In genomic region chr4:114132830-114133229, GRCh38 we compare ENCODE assay signal across 10 cellular contexts.
DNase-seq lines count a peak whose midpoint lies in the region; ATAC-seq, FAIRE-seq and TF ChIP-seq lines count a peak whose summit lies in the region.
"Had no signal": no experiment of that assay in that cellular context is flagged by ENCODE, and none has a peak within 500 bp of the region (broad histone marks: within the 10 kb centered on the region; RNA-seq: fewer than 3 reads in every experiment).

No MANE protein-coding gene starts in this region.

- H3K36me3 Mint-ChIP-seq in natural killer cell (no peaks in the 10 kb centered on the region), T-cell (no peaks in the 10 kb centered on the region)
- no peaks in the 10 kb centered on the region for H3K36me3 Mint-ChIP-seq in natural killer cell treated with Interleukin-12 subunit alpha and Interleukin-12 subunit beta and Interleukin-15 and Interleukin-18, amount 100 ng/mL, for 72 hours

- H3K27me3 ChIP-seq in bronchial epithelial cell (ENCODE audit: control insufficient read depth, insufficient read depth, low read length) (no peaks in the 10 kb centered on the region), adrenal gland (no peaks in the 10 kb centered on the region)

- H3K4me3 Mint-ChIP-seq in natural killer cell, result no peak overlapping the region
- no peak overlapping the region for H3K4me3 Mint-ChIP-seq in natural killer cell treated with Interleukin-12 subunit alpha and Interleukin-12 subunit beta and Interleukin-15 and Interleukin-18, amount 100 ng/mL, for 72 hours
- H3K4me3 Mint-ChIP-seq in T-cell, result no peak overlapping the region

- FAIRE-seq in bronchial epithelial cell (lab: Jason Lieb, UNC), result no peak
- FAIRE-seq: D721Med had no signal

- no peaks in the 10 kb centered on the region for H3K4me1 Mint-ChIP-seq in natural killer cell
- no peaks in the 10 kb centered on the region for H3K4me1 Mint-ChIP-seq in natural killer cell treated with Interleukin-12 subunit alpha and Interleukin-12 subunit beta and Interleukin-15 and Interleukin-18, amount 100 ng/mL, for 72 hours (ENCODE audit: low read depth in 2 of 2)
- peaks cover 0 to 3% (median 0%) of the 10 kb centered on the region in 3 donors for H3K4me1 Mint-ChIP-seq in T-cell

- H3K36me3 ChIP-seq in bronchial epithelial cell (ENCODE audit: control insufficient read depth, insufficient read depth, low read length) (no peaks in the 10 kb centered on the region), adrenal gland (replicated peaks in 1 of 2) (no peaks in the 10 kb centered on the region)

- ATAC-seq in natural killer cell (peak in 2 of 3 donors; percentile 5 to 46), HG03280 (IDR thresholded peaks at IDR 0.05; ENCODE audit: unreplicated experiment) (peak; percentile 82), T-cell (replicated peaks in 1 of 4) (no peak)
- no peak for ATAC-seq in natural killer cell treated with Interleukin-12 subunit alpha and Interleukin-12 subunit beta and Interleukin-15 and Interleukin-18, amount 100 ng/mL, for 72 hours

- H3K9me3 ChIP-seq in adrenal gland (replicated peaks in 1 of 3), result no peaks in the 10 kb centered on the region

- no peaks in the 10 kb centered on the region for H3K4me1 ChIP-seq in adrenal gland (replicated peaks in 1 of 2)

- intact Hi-C loops in natural killer cell (cut with micrococcal nuclease), result no loop called here
- intact Hi-C loops in adrenal gland (cut with DNase I), result no loop called here

- H3K4me3 ChIP-seq in bronchial epithelial cell (ENCODE audit: low read depth, low read length), result no peak overlapping the region
- H3K4me3 ChIP-seq in adrenal gland, result no peak overlapping the region

- TF ChIP-seq CTCF in natural killer cell (IDR thresholded peaks at IDR 0.05), result no peak
- TF ChIP-seq CTCF in bronchial epithelial cell (IDR thresholded peaks at IDR 0.05; ENCODE audit: insufficient read depth, low read length, severe bottlenecking), result peak; percentile 9
- TF ChIP-seq CTCF in adrenal gland (IDR thresholded peaks at IDR 0.05), result no peak

- 63 to 74% (median 70%) methylated on average over 2 of the region's 2 CpGs for WGBS in adrenal gland, 4 donors

- no peak for TF ChIP-seq POLR2A in adrenal gland (IDR thresholded peaks at IDR 0.05)

- H3K27ac Mint-ChIP-seq in natural killer cell (no peak overlapping the region), T-cell (no peak overlapping the region)
- no peak overlapping the region for H3K27ac Mint-ChIP-seq in natural killer cell treated with Interleukin-12 subunit alpha and Interleukin-12 subunit beta and Interleukin-15 and Interleukin-18, amount 100 ng/mL, for 72 hours

- H3K9me3 Mint-ChIP-seq in natural killer cell, result no peaks in the 10 kb centered on the region
- H3K9me3 Mint-ChIP-seq in natural killer cell treated with Interleukin-12 subunit alpha and Interleukin-12 subunit beta and Interleukin-15 and Interleukin-18, amount 100 ng/mL, for 72 hours, result peaks cover 6% of the 10 kb centered on the region
- H3K9me3 Mint-ChIP-seq in T-cell, result peaks cover 0 to 3% (median 0%) of the 10 kb centered on the region in 3 donors

- POLR2A ChIA-PET in T-cell (lab: Charles Lee), result no interaction called here

- DNase-seq in natural killer cell, result no peak
- DNase-seq in natural killer cell treated with Interleukin-12 subunit alpha and Interleukin-12 subunit beta and Interleukin-15 and Interleukin-18, amount 100 ng/mL, for 72 hours (ENCODE audit: low spot score), result no peak
- DNase-seq in bronchial epithelial cell (ENCODE audit: low read depth), result peak; percentile 14
- no peak for DNase-seq in adrenal gland
- DNase-seq in activated T-cell treated with anti-CD3 and anti-CD28 coated beads, Interleukin-2, amount 50 U/mL, for 48 hours, result no peak
- DNase-seq in DMS153 (lab: John Stamatoyannopoulos, UW), result no peak
- DNase-seq in T-cell, result no peak
- DNase-seq: activated CD4-positive, CD25-positive, alpha-beta regulatory T cell had no signal

- H3K27me3 Mint-ChIP-seq in natural killer cell (ENCODE audit: low read depth in 2 of 2) (no peaks in the 10 kb centered on the region), T-cell (peaks cover 0 to 3% of the 10 kb centered on the region in 2 donors)
- H3K27me3 Mint-ChIP-seq in natural killer cell treated with Interleukin-12 subunit alpha and Interleukin-12 subunit beta and Interleukin-15 and Interleukin-18, amount 100 ng/mL, for 72 hours, result peaks cover 5 to 13% of the 10 kb centered on the region in 2 donors

- no peak overlapping the region for H3K27ac ChIP-seq in adrenal gland

- CTCF ChIA-PET in T-cell (lab: Charles Lee), result no interaction called here

Comparison
In these comparisons a context has a peak if more than half of its experiments do, and no peak if none do; other contexts are left out.
1. ATAC-seq: peak in natural killer cell (2 of 3) and HG03280 (single experiment); none in natural killer cell treated with Interleukin-12 subunit alpha and Interleukin-12 subunit beta and Interleukin-15 and Interleukin-18, amount 100 ng/mL, for 72 hours (0 of 2) and T-cell (0 of 4).